Comparison of ENCODE assay signal across 1 cellular context in the genomic region with DNA sequence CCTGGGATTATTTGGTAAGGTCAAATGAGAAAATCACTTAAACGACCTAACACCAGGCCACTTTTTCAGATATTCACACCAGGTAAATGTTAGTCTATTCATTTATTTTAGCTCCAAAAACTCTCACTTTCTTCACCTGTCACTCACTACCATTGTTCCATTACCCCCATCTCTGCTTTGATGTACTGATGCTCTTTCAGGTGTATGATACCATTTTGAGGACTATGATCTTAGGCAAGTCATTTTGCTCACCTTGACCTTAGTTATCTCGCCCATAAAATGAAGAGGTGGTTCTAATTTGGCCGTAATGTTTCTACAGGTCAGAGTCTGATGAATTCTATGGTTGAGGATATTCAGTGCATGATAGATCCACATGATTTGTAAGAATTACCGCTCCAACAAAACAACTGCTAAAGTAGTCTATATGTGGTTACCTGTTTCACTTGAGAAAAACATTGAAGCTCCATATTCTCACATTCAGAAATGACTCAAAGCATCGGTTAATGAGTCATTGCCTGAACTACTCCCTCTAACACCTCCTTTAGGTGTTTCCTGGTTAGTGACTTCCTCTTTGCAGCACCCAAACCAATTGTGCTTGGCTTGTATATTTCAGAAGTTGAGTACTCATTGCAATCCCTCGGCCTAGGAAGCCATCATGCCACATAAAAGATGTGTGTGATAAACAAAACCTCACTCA.
A peak's percentile ranks its signal among the peaks of the same experiment; 100 is the strongest.
TF ChIP-seq lines count a peak whose summit lies in the region.

No MANE protein-coding gene starts in this region.

TF ChIP-seq in GM12878, 131 proteins besides CTCF, POLR2A, EP300 and RAD21 (continued from another document and continues in another):
- TF ChIP-seq, protein P1, sequence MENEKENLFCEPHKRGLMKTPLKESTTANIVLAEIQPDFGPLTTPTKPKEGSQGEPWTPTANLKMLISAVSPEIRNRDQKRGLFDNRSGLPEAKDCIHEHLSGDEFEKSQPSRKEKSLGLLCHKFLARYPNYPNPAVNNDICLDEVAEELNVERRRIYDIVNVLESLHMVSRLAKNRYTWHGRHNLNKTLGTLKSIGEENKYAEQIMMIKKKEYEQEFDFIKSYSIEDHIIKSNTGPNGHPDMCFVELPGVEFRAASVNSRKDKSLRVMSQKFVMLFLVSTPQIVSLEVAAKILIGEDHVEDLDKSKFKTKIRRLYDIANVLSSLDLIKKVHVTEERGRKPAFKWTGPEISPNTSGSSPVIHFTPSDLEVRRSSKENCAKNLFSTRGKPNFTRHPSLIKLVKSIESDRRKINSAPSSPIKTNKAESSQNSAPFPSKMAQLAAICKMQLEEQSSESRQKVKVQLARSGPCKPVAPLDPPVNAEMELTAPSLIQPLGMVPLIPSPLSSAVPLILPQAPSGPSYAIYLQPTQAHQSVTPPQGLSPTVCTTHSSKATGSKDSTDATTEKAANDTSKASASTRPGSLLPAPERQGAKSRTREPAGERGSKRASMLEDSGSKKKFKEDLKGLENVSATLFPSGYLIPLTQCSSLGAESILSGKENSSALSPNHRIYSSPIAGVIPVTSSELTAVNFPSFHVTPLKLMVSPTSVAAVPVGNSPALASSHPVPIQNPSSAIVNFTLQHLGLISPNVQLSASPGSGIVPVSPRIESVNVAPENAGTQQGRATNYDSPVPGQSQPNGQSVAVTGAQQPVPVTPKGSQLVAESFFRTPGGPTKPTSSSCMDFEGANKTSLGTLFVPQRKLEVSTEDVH (IDR thresholded peaks at IDR 0.05; ENCODE audit: low read depth, partially characterized antibody) = no peak
- TF ChIP-seq CHD4 (IDR thresholded peaks at IDR 0.05) = no peak
- TF ChIP-seq SMC3 (IDR thresholded peaks at IDR 0.05; ENCODE audit: borderline replicate concordance, low read length) = no peak; the same call in 1 of the 2 replicates
- no peak for TF ChIP-seq SREBF2 (IDR thresholded peaks at IDR 0.05; ENCODE audit: low read length)
- 0 out of 2 replicates have a peak, but pooled peaks have one; percentile 17 for TF ChIP-seq TAF1 (IDR thresholded peaks at IDR 0.05; ENCODE audit: borderline replicate concordance, low read depth, low read length)
- TF ChIP-seq REST (IDR thresholded peaks at IDR 0.05; ENCODE audit: low read depth, low read length) = peak; percentile 45; the same call in 1 of the 2 replicates
- TF ChIP-seq ZNF207 (IDR thresholded peaks at IDR 0.05; ENCODE audit: borderline replicate concordance) = no peak
- TF ChIP-seq ZNF217 (IDR thresholded peaks at IDR 0.05) = peak; percentile 97
- TF ChIP-seq PBX3 (IDR thresholded peaks at IDR 0.05; ENCODE audit: insufficient replicate concordance, low read depth, low read length) = no peak
- no peak for TF ChIP-seq ZBTB11 (CRISPR knock-in tag; IDR thresholded peaks at IDR 0.05)
- peak; percentile 69; the same call in 1 of the 2 replicates for TF ChIP-seq CBFB (IDR thresholded peaks at IDR 0.05; ENCODE audit: low read depth)
- no peak for TF ChIP-seq POLR2AphosphoS5 (IDR thresholded peaks at IDR 0.05; ENCODE audit: low read length)
- TF ChIP-seq ASH2L (IDR thresholded peaks at IDR 0.05; ENCODE audit: borderline replicate concordance, low read depth) = no peak
- peak; percentile 98 for TF ChIP-seq IRF4 (IDR thresholded peaks at IDR 0.05; ENCODE audit: low read depth, low read length)
- no peak for TF ChIP-seq ZNF274 (IDR thresholded peaks at IDR 0.05; ENCODE audit: insufficient read depth, insufficient read length)
- TF ChIP-seq ZZZ3 (IDR thresholded peaks at IDR 0.05; ENCODE audit: control insufficient read depth, insufficient read length, low read depth) = no peak
- TF ChIP-seq MEF2A (IDR thresholded peaks at IDR 0.05; ENCODE audit: insufficient read depth, low read depth, low read length) = peak; percentile 89
- TF ChIP-seq POLR2AphosphoS2 (IDR thresholded peaks at IDR 0.05; ENCODE audit: low read depth, low read length) = no peak
- peak; percentile 99 for TF ChIP-seq DPF2 (IDR thresholded peaks at IDR 0.05)
- no peak for TF ChIP-seq NFYA (IDR thresholded peaks at IDR 0.05; ENCODE audit: borderline replicate concordance, low read depth, low read length)
- TF ChIP-seq SIX5 (IDR thresholded peaks at IDR 0.05; ENCODE audit: low read depth, low read length, severe bottlenecking) = no peak
- no peak for TF ChIP-seq ZNF687 (IDR thresholded peaks at IDR 0.05)
- TF ChIP-seq IKZF1 (conservative IDR thresholded peaks at IDR 0.05) = peak; percentile 97
- TF ChIP-seq GATAD2B (conservative IDR thresholded peaks at IDR 0.05; ENCODE audit: low read depth) = peak; percentile 91
- TF ChIP-seq TARDBP (IDR thresholded peaks at IDR 0.05; ENCODE audit: borderline replicate concordance) = 0 out of 2 replicates have a peak, but pooled peaks have one; percentile 37
- peak in 1 of 2 experiments; percentile 58; a peak in 1 of 3 replicates for TF ChIP-seq EGR1 (IDR thresholded peaks at IDR 0.05; ENCODE audit: borderline replicate concordance in 1 of 2, low read depth in 2 of 2, low read length in 2 of 2)
- TF ChIP-seq ZBED1 (IDR thresholded peaks at IDR 0.05; ENCODE audit: borderline replicate concordance) = peak; percentile 90; the same call in 1 of the 2 replicates
- no peak for TF ChIP-seq ZBTB4 (CRISPR knock-in tag; IDR thresholded peaks at IDR 0.05)
- TF ChIP-seq PAX5 (IDR thresholded peaks at IDR 0.05; ENCODE audit: borderline replicate concordance, low read depth, low read length) = peak; percentile 90
- TF ChIP-seq NFXL1 (IDR thresholded peaks at IDR 0.05; ENCODE audit: borderline replicate concordance) = no peak
- no peak for TF ChIP-seq CEBPB (IDR thresholded peaks at IDR 0.05; ENCODE audit: borderline replicate concordance in 1 of 2, low read depth in 2 of 2, low read length in 2 of 2)
- no peak for TF ChIP-seq WRNIP1 (IDR thresholded peaks at IDR 0.05; ENCODE audit: borderline replicate concordance, low read depth, low read length)
